Comparison of ENCODE assay signal across 28 cellular contexts in genomic region chrX:73964607-73965006, GRCh38.
DNase-seq lines count a peak whose midpoint lies in the region; ATAC-seq, FAIRE-seq and TF ChIP-seq lines count a peak whose summit lies in the region.
"Had no signal": no experiment of that assay in that cellular context is flagged by ENCODE, and none has a peak within 500 bp of the region (broad histone marks: within the 10 kb centered on the region; RNA-seq: fewer than 3 reads in every experiment).

No MANE protein-coding gene starts in this region.

- H3K4me3 Mint-ChIP-seq in naive thymus-derived CD4-positive, alpha-beta T cell, result no peak overlapping the region
- H3K4me3 Mint-ChIP-seq: activated CD4-positive, alpha-beta memory T cell treated with anti-CD3 and anti-CD28 coated beads, Interleukin-2, amount 10 ng/mL, durations not matched to agents 7 days and 5 days; stimulated activated effector memory CD8-positive, alpha-beta T cell treated with anti-CD3 and anti-CD28 coated beads, Interleukin-12 subunit alpha, Interleukin-12 subunit beta, amount 100 ng/mL, for 72 hours had no signal

- in situ Hi-C loops in HepG2 (cut with HindIII; ENCODE audit: extremely low pct_ligation_motif_present, low pct_unique_long_range_greater_than_20kb), result no loop called here

- peaks cover 3 to 42% (median 7%) of the 10 kb centered on the region in 5 donors for H3K36me3 Mint-ChIP-seq in naive thymus-derived CD4-positive, alpha-beta T cell

- peaks cover 7 to 70% (median 36%) of the 10 kb centered on the region in 7 donors for H3K4me1 Mint-ChIP-seq in naive thymus-derived CD4-positive, alpha-beta T cell

- H3K27ac Mint-ChIP-seq in naive thymus-derived CD4-positive, alpha-beta T cell, result peak overlapping the region in 7 of 9 donors; percentile 10 to 74 (median 59)
- H3K27ac Mint-ChIP-seq: activated CD4-positive, alpha-beta memory T cell treated with anti-CD3 and anti-CD28 coated beads, Interleukin-2, amount 10 ng/mL, durations not matched to agents 7 days and 5 days had no signal

- H3K4me1 ChIP-seq in right lobe of liver, result peaks cover 0 to 19% (median 9%) of the 10 kb centered on the region in 4 donors
- 0 out of 2 replicates have a peak, but pooled peaks cover 6% of the 10 kb centered on the region for H3K4me1 ChIP-seq in HepG2 (ENCODE audit: insufficient read depth, low read length)
- no peaks in the 10 kb centered on the region for H3K4me1 ChIP-seq in naive thymus-derived CD4-positive, alpha-beta T cell (ENCODE audit: control insufficient read depth in 2 of 2, insufficient read depth in 2 of 2, low read length in 2 of 2)
- H3K4me1 ChIP-seq: BE2C, Caco-2, lower lobe of right lung, suprapubic skin, uterus had no signal

- peaks cover 31% of the 10 kb centered on the region for H3K79me2 ChIP-seq in HepG2 (ENCODE audit: insufficient read depth, low read length)

- 86% methylated on average over 1 of the region's 1 CpG for WGBS in right lobe of liver (ENCODE audit: insufficient coverage, low coverage, low lambda C conversion rate, missing lambda C conversion rate)
- WGBS in HepG2 (ENCODE audit: low lambda C conversion rate), result no CpG with 5 or more reads among the region's 1 CpG

- intact Hi-C loops in right lobe of liver (cut with DNase I) (no loop called here), HepG2 (cut with micrococcal nuclease; ENCODE audit: unreplicated experiment) (no loop called here)
- intact Hi-C loops in naive thymus-derived CD4-positive, alpha-beta T cell (cut with micrococcal nuclease), result no loop called here

- no peaks in the 10 kb centered on the region; the same call in 1 of the 2 replicates for H4K20me1 ChIP-seq in HepG2 (ENCODE audit: insufficient read depth, low read length)

- no peak overlapping the region for H3K9ac ChIP-seq in HepG2 (ENCODE audit: insufficient read depth, low read depth, low read length)

- no peaks in the 10 kb centered on the region for H3K9me3 Mint-ChIP-seq in naive thymus-derived CD4-positive, alpha-beta T cell
- H3K9me3 Mint-ChIP-seq: activated CD4-positive, alpha-beta memory T cell treated with anti-CD3 and anti-CD28 coated beads, Interleukin-2, amount 10 ng/mL, durations not matched to agents 7 days and 5 days; stimulated activated effector memory CD8-positive, alpha-beta T cell treated with anti-CD3 and anti-CD28 coated beads, Interleukin-12 subunit alpha, Interleukin-12 subunit beta, amount 100 ng/mL, for 72 hours had no signal

- no peak overlapping the region for H3K4me2 ChIP-seq in HepG2 (ENCODE audit: low read depth, low read length)
- H3K4me2 ChIP-seq: smooth muscle cell had no signal

- CTCF ChIA-PET in HepG2 (lab: Yijun Ruan, JAX; ENCODE audit: low intra/inter-chr PET ratio, low total read pairs), result no interaction called here
- CTCF ChIA-PET in naive thymus-derived CD4-positive, alpha-beta T cell (lab: Charles Lee), result interaction anchor here (0.6 kb wide), 1 partner anchor 472 kb away, joined by 3 read pairs; no protein-coding TSS in a partner anchor

- DNase-seq in right lobe of liver (no peak), HepG2 (ENCODE audit: low spot score) (no peak), astrocyte of the hippocampus (ENCODE audit: low read depth, low spot score) (peak; percentile 22), NCI-H2227 (lab: John Stamatoyannopoulos, UW; ENCODE audit: unreplicated experiment) (no peak), left lobe of liver (ENCODE audit: low spot score) (no peak)
- no peak for DNase-seq in naive thymus-derived CD4-positive, alpha-beta T cell
- DNase-seq in stimulated activated CD8-positive, alpha-beta memory T cell treated with anti-CD3 and anti-CD28 coated beads, Interleukin-4, amount 100 ng/mL, for 48 hours, result no peak
- no peak for DNase-seq in activated CD4-positive, alpha-beta T cell treated with anti-CD3 and anti-CD28 coated beads, Interleukin-2, amount 50 U/mL, for 48 hours
- DNase-seq: activated CD4-positive, alpha-beta memory T cell treated with anti-CD3 and anti-CD28 coated beads, Interleukin-2, amount 10 ng/mL, durations not matched to agents 7 days and 5 days; activated effector memory CD4-positive, alpha-beta T cell treated with Interleukin-2 at 50 U/mL for 16 hours; BE2C; cortex of kidney; H7; lower lobe of right lung; mucosa of descending colon; NCI-H1105; NCI-H2029; OCI-M1; SHP77; SW 1271; uterus had no signal

- no peak for FAIRE-seq in HepG2 (lab: Jason Lieb, UNC)
- FAIRE-seq: GM12878 had no signal

- H3K9me3 ChIP-seq in right lobe of liver (no peaks in the 10 kb centered on the region), HepG2 (ENCODE audit: low read length) (no peaks in the 10 kb centered on the region)
- H3K9me3 ChIP-seq in naive thymus-derived CD4-positive, alpha-beta T cell (ENCODE audit: control insufficient read depth in 2 of 3, low read length in 3 of 3), result no peaks in the 10 kb centered on the region
- H3K9me3 ChIP-seq: BE2C, Caco-2, gastroesophageal sphincter, lower lobe of right lung, mucosa of descending colon, neutrophil, suprapubic skin, uterus had no signal

- BruUV-seq in HepG2 (replicated peaks; lab: Mats Ljungman, UMichigan), result no TSS peak

- TF ChIP-seq RAD21 in HepG2 (CRISPR knock-in tag; IDR thresholded peaks at IDR 0.05), result no peak

- TF ChIP-seq EP300 in HepG2 (IDR thresholded peaks at IDR 0.05; ENCODE audit: low read depth in 2 of 2, low read length in 2 of 2), result no peak
- no peak for TF ChIP-seq EP300 in HepG2 (CRISPR knock-in tag; IDR thresholded peaks at IDR 0.05; ENCODE audit: borderline replicate concordance)

- no peak overlapping the region for H3K4me3 ChIP-seq in right lobe of liver
- no peak overlapping the region for H3K4me3 ChIP-seq in HepG2 (replicated peaks in 1 of 3; ENCODE audit: insufficient read depth in 1 of 3, low read depth in 2 of 3, low read length in 3 of 3)
- no peak overlapping the region for H3K4me3 ChIP-seq in naive thymus-derived CD4-positive, alpha-beta T cell (ENCODE audit: low read length)
- H3K4me3 ChIP-seq: gastroesophageal sphincter, GM12878, lower lobe of right lung, mucosa of descending colon, smooth muscle cell, suprapubic skin, uterus had no signal

- H2AFZ ChIP-seq in HepG2 (ENCODE audit: low read length), result no peak overlapping the region

- no peak for TF ChIP-seq POLR2A in right lobe of liver (IDR thresholded peaks at IDR 0.05)
- no peak for TF ChIP-seq POLR2A in HepG2 (IDR thresholded peaks at IDR 0.05; ENCODE audit: insufficient read depth in 1 of 2, low read depth in 2 of 2, low read length in 2 of 2)

- ATAC-seq in right lobe of liver, result no peak
- ATAC-seq in HepG2, result no peak
- ATAC-seq in naive thymus-derived CD4-positive, alpha-beta T cell, result no peak
- ATAC-seq in left lobe of liver, result no peak
- ATAC-seq: gastroesophageal sphincter; GM12878; lower lobe of right lung; mucosa of descending colon; stimulated activated effector memory CD8-positive, alpha-beta T cell treated with anti-CD3 and anti-CD28 coated beads, Interleukin-12 subunit alpha, Interleukin-12 subunit beta, amount 100 ng/mL, for 72 hours had no signal

- no peaks in the 10 kb centered on the region for H3K27me3 Mint-ChIP-seq in naive thymus-derived CD4-positive, alpha-beta T cell
- H3K27me3 Mint-ChIP-seq: activated CD4-positive, alpha-beta memory T cell treated with anti-CD3 and anti-CD28 coated beads, Interleukin-2, amount 10 ng/mL, durations not matched to agents 7 days and 5 days had no signal

- no peaks in the 10 kb centered on the region for H3K27me3 ChIP-seq in right lobe of liver
- H3K27me3 ChIP-seq in HepG2 (ENCODE audit: control insufficient read depth in 1 of 2, insufficient read depth in 2 of 2, low read length in 2 of 2), result no peaks in the 10 kb centered on the region
- H3K27me3 ChIP-seq in naive thymus-derived CD4-positive, alpha-beta T cell (ENCODE audit: control insufficient read depth in 2 of 2, insufficient read depth in 2 of 2, low read length in 2 of 2), result no peaks in the 10 kb centered on the region
- H3K27me3 ChIP-seq: BE2C, gastroesophageal sphincter, neutrophil, suprapubic skin, uterus had no signal

- POLR2A ChIA-PET in HepG2 (lab: Yijun Ruan, JAX), result no interaction called here
- POLR2A ChIA-PET in naive thymus-derived CD4-positive, alpha-beta T cell (lab: Charles Lee), result no interaction called here

- peak overlapping the region in 2 of 3 donors; percentile 65 to 73 for H3K27ac ChIP-seq in right lobe of liver
- H3K27ac ChIP-seq in HepG2 (ENCODE audit: extremely low read length, insufficient read depth, low read length), result no peak overlapping the region
- H3K27ac ChIP-seq in naive thymus-derived CD4-positive, alpha-beta T cell (ENCODE audit: low read depth, low read length), result no peak overlapping the region
- H3K27ac ChIP-seq: lower lobe of right lung, neutrophil, suprapubic skin, uterus had no signal

- TF ChIP-seq CTCF in right lobe of liver (IDR thresholded peaks at IDR 0.05), result no peak
- TF ChIP-seq CTCF in HepG2 (CRISPR knock-in tag; IDR thresholded peaks at IDR 0.05), result no peak

- H3K36me3 ChIP-seq in right lobe of liver (peaks cover 0 to 3% (median 0%) of the 10 kb centered on the region in 4 donors), HepG2 (replicated peaks in 1 of 2; ENCODE audit: control insufficient read depth in 1 of 2, insufficient read depth in 2 of 2, low read length in 2 of 2) (no peaks in the 10 kb centered on the region)
- peaks cover 0 to 11% (median 0%) of the 10 kb centered on the region in 3 experiments for H3K36me3 ChIP-seq in naive thymus-derived CD4-positive, alpha-beta T cell (ENCODE audit: control insufficient read depth in 2 of 3, insufficient read depth in 3 of 3, low read length in 3 of 3)
- H3K36me3 ChIP-seq: BE2C, gastroesophageal sphincter, neutrophil, suprapubic skin, uterus had no signal

TF ChIP-seq in HepG2, 621 proteins besides CTCF, POLR2A, EP300 and RAD21 (continues in another document):
- TF ChIP-seq NRL (CRISPR knock-in tag; IDR thresholded peaks at IDR 0.05; ENCODE audit: borderline replicate concordance) (no peak), ISL2 (CRISPR knock-in tag; IDR thresholded peaks at IDR 0.05) (no peak), ZFP36L1 (CRISPR knock-in tag; IDR thresholded peaks at IDR 0.05) (no peak), CREM (IDR thresholded peaks at IDR 0.05) (no peak), CREM (CRISPR knock-in tag; IDR thresholded peaks at IDR 0.05) (no peak), KDM3A (CRISPR knock-in tag; IDR thresholded peaks at IDR 0.05; ENCODE audit: low read depth) (no peak), ZFP62 (CRISPR knock-in tag; IDR thresholded peaks at IDR 0.05) (no peak), NFYB (CRISPR knock-in tag; IDR thresholded peaks at IDR 0.05) (no peak)

Comparison
In these comparisons a context has a peak if more than half of its experiments do, and no peak if none do; other contexts are left out.
1. H3K27ac ChIP-seq: peak in right lobe of liver (2 of 3); none in HepG2 (single experiment) and naive thymus-derived CD4-positive, alpha-beta T cell (single experiment).